In the genomic region with DNA sequence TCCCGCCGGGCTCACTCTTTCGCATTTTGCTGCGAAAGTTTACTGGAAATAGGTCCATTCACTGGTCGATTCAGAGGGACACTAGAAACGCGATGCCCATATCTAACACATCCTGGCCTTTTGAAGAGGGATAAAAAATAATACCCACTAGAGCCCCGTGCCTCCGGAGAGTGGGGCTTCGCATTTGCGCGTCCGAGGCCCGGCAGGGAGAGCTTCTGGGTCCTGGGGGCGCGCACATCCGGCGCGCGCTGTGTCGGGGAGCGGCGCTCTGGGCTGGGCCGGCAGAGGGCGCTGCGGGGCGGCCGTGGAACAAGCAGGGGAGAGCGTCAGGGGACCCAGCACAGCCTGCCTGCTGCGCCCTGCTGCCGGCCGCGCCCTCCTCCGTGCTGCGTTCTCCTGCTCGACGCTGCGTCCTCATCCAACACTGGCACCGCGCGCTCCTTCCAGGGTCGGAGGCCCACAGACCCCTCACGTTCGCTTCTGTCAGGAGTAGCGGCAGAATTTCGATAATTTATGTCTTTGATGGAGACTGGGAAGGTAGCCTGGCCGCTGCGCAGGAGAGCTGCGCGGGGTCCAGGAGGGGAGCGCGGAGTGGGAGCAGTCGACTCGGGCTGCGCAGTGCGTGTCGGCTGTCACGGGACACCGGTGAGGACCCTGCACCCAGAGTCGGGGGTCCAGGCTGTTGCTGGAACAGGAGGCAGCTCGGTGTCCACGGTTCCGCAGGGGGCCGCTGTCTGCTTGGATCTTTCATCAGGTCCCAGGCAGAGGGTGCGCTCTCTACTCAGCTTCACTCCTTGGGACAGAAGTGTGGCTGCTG, we compare ENCODE assay signal across 8 cellular contexts. TPM values are rescaled to one million over a fixed set of nuclear protein-coding genes. Genes with fewer than 3 reads are reported as not detected.
DNase-seq lines count a peak whose midpoint lies in the region; ATAC-seq and TF ChIP-seq lines count a peak whose summit lies in the region.

No MANE protein-coding gene starts in this region.

- peak; percentile 48 to 83 (median 77) for DNase-seq in CD4-positive, CD25-positive, alpha-beta regulatory T cell
- DNase-seq in Panc1 (ENCODE audit: low read depth, low spot score), result no peak
- DNase-seq in activated T-helper 9 cell treated with anti-CD3 and anti-CD28 coated beads, Interleukin-2, amount 50 U/mL, for 16 hours (ENCODE audit: low read depth), result peak; percentile 74
- DNase-seq in fibroblast of peridontal ligament (ENCODE audit: extremely low read depth), result peak; percentile 76
- peak; percentile 88 for DNase-seq in natural killer cell treated with Interleukin-12 subunit alpha and Interleukin-12 subunit beta and Interleukin-15 and Interleukin-18, amount 100 ng/mL, for 72 hours (ENCODE audit: low spot score)
- peak; percentile 72 for DNase-seq in stimulated activated naive B cell treated with anti-CD40 and anti-IgM and Interleukin-4, amounts not matched to agents 10 μg/mL and 1 μg/mL and 100 μg/mL, for 72 hours

- H3K27me3 ChIP-seq in CD4-positive, CD25-positive, alpha-beta regulatory T cell (ENCODE audit: control insufficient read depth, insufficient read depth, low read length), result peaks cover 3% of the 10 kb centered on the region
- H3K27me3 ChIP-seq in Panc1 (ENCODE audit: control insufficient read depth, insufficient read depth, low read length), result peaks cover 7% of the 10 kb centered on the region

- POLR2A ChIA-PET in Panc1 (lab: Charles Lee), result no interaction called here

- ATAC-seq in CD4-positive, CD25-positive, alpha-beta regulatory T cell (ENCODE audit: low read depth in 2 of 2), result peak; percentile 95 to 96
- ATAC-seq in GM19351 (IDR thresholded peaks at IDR 0.05; ENCODE audit: unreplicated experiment) (peak; percentile 99), HG03460 (IDR thresholded peaks at IDR 0.05; ENCODE audit: unreplicated experiment) (peak; percentile 98), Panc1 (peak; percentile 99)
- peak; percentile 98 for ATAC-seq in natural killer cell treated with Interleukin-12 subunit alpha and Interleukin-12 subunit beta and Interleukin-15 and Interleukin-18, amount 100 ng/mL, for 72 hours
- ATAC-seq in stimulated activated naive B cell treated with anti-CD40 and anti-IgM and Interleukin-4, amounts not matched to agents 10 μg/mL and 1 μg/mL and 100 μg/mL, for 72 hours (replicated peaks), result peak; percentile 96 to 98

- H3K27ac ChIP-seq in CD4-positive, CD25-positive, alpha-beta regulatory T cell (ENCODE audit: insufficient read depth, low read length, poor library complexity, severe bottlenecking), result no peak overlapping the region
- peak overlapping the region; percentile 70 for H3K27ac ChIP-seq in Panc1 (ENCODE audit: low read length)

- intact Hi-C loops in Panc1 (cut with micrococcal nuclease; ENCODE audit: unreplicated experiment), result loop anchor here (1.0 to 10.0 kb wide), 3 partner anchors 95 to 696 kb away; no protein-coding TSS in a partner anchor

- peaks cover 16% of the 10 kb centered on the region for H3K4me1 ChIP-seq in CD4-positive, CD25-positive, alpha-beta regulatory T cell (ENCODE audit: control insufficient read depth, insufficient read depth, low read length, poor library complexity, severe bottlenecking)
- no peaks in the 10 kb centered on the region for H3K4me1 ChIP-seq in Panc1 (ENCODE audit: control insufficient read depth, insufficient read depth, low read length)

- no peaks in the 10 kb centered on the region for H3K36me3 ChIP-seq in CD4-positive, CD25-positive, alpha-beta regulatory T cell (ENCODE audit: control insufficient read depth, insufficient read depth, low read length)
- no peaks in the 10 kb centered on the region for H3K36me3 ChIP-seq in Panc1 (ENCODE audit: control insufficient read depth, insufficient read depth, low read length)

- in situ Hi-C loops in Panc1 (cut with HindIII; ENCODE audit: low pct_unique_long_range_greater_than_20kb, low sequenced_read_pairs), result no loop called here

- no peaks in the 10 kb centered on the region for H3K9me3 ChIP-seq in CD4-positive, CD25-positive, alpha-beta regulatory T cell (ENCODE audit: control insufficient read depth in 2 of 2, low read length in 2 of 2)
- no peaks in the 10 kb centered on the region for H3K9me3 ChIP-seq in Panc1 (ENCODE audit: control insufficient read depth, insufficient read depth, low read depth, low read length)

- H3K9me3 Mint-ChIP-seq in CD4-positive, CD25-positive, alpha-beta regulatory T cell, result peaks cover 0 to 2% (median 0%) of the 10 kb centered on the region in 7 donors
- no peaks in the 10 kb centered on the region for H3K9me3 Mint-ChIP-seq in natural killer cell treated with Interleukin-12 subunit alpha and Interleukin-12 subunit beta and Interleukin-15 and Interleukin-18, amount 100 ng/mL, for 72 hours
- H3K9me3 Mint-ChIP-seq in stimulated activated naive B cell treated with anti-CD40 and anti-IgM and Interleukin-4, amounts not matched to agents 10 μg/mL and 1 μg/mL and 100 μg/mL, for 72 hours, result no peaks in the 10 kb centered on the region

- CTCF ChIA-PET in Panc1 (lab: Charles Lee), result interaction anchor here (0.5 to 1.1 kb wide), 8 partner anchors 310 to 928 kb away, joined by 3 to 9 read pairs (median 6); a partner anchor contains a TSS

- TF ChIP-seq CTCF in Panc1 (IDR thresholded peaks at IDR 0.05), result peak; percentile 100

- peaks cover 0 to 10% (median 5%) of the 10 kb centered on the region in 4 donors for H3K4me1 Mint-ChIP-seq in CD4-positive, CD25-positive, alpha-beta regulatory T cell
- H3K4me1 Mint-ChIP-seq in natural killer cell treated with Interleukin-12 subunit alpha and Interleukin-12 subunit beta and Interleukin-15 and Interleukin-18, amount 100 ng/mL, for 72 hours (ENCODE audit: low read depth in 2 of 2), result peaks cover 12 to 18% of the 10 kb centered on the region in 2 donors
- peaks cover 3 to 12% of the 10 kb centered on the region in 2 donors for H3K4me1 Mint-ChIP-seq in stimulated activated naive B cell treated with anti-CD40 and anti-IgM and Interleukin-4, amounts not matched to agents 10 μg/mL and 1 μg/mL and 100 μg/mL, for 72 hours

- BruUV-seq in Panc1 (replicated peaks; lab: Mats Ljungman, UMichigan), result no TSS peak

- peaks cover 5% of the 10 kb centered on the region for H3K27me3 Mint-ChIP-seq in CD4-positive, CD25-positive, alpha-beta regulatory T cell
- H3K27me3 Mint-ChIP-seq in natural killer cell treated with Interleukin-12 subunit alpha and Interleukin-12 subunit beta and Interleukin-15 and Interleukin-18, amount 100 ng/mL, for 72 hours, result peaks cover 14 to 19% of the 10 kb centered on the region in 2 donors
- H3K27me3 Mint-ChIP-seq in stimulated activated naive B cell treated with anti-CD40 and anti-IgM and Interleukin-4, amounts not matched to agents 10 μg/mL and 1 μg/mL and 100 μg/mL, for 72 hours, result peaks cover 38 to 60% of the 10 kb centered on the region in 2 donors

- no peaks in the 10 kb centered on the region for H3K36me3 Mint-ChIP-seq in CD4-positive, CD25-positive, alpha-beta regulatory T cell
- H3K36me3 Mint-ChIP-seq in natural killer cell treated with Interleukin-12 subunit alpha and Interleukin-12 subunit beta and Interleukin-15 and Interleukin-18, amount 100 ng/mL, for 72 hours, result no peaks in the 10 kb centered on the region
- H3K36me3 Mint-ChIP-seq in stimulated activated naive B cell treated with anti-CD40 and anti-IgM and Interleukin-4, amounts not matched to agents 10 μg/mL and 1 μg/mL and 100 μg/mL, for 72 hours, result no peaks in the 10 kb centered on the region

- H3K4me3 ChIP-seq in CD4-positive, CD25-positive, alpha-beta regulatory T cell (ENCODE audit: low read depth, low read length), result peak overlapping the region; percentile 75
- peak overlapping the region; percentile 62 to 91 for H3K4me3 ChIP-seq in Panc1 (ENCODE audit: low read depth in 2 of 2, low read length in 2 of 2)

- H3K4me3 Mint-ChIP-seq in CD4-positive, CD25-positive, alpha-beta regulatory T cell, result peak overlapping the region; percentile 84 to 92 (median 89)
- peak overlapping the region; percentile 93 for H3K4me3 Mint-ChIP-seq in natural killer cell treated with Interleukin-12 subunit alpha and Interleukin-12 subunit beta and Interleukin-15 and Interleukin-18, amount 100 ng/mL, for 72 hours
- peak overlapping the region; percentile 81 for H3K4me3 Mint-ChIP-seq in stimulated activated naive B cell treated with anti-CD40 and anti-IgM and Interleukin-4, amounts not matched to agents 10 μg/mL and 1 μg/mL and 100 μg/mL, for 72 hours

- peak overlapping the region in 1 of 3 donors; percentile 73 for H3K27ac Mint-ChIP-seq in CD4-positive, CD25-positive, alpha-beta regulatory T cell
- H3K27ac Mint-ChIP-seq in natural killer cell treated with Interleukin-12 subunit alpha and Interleukin-12 subunit beta and Interleukin-15 and Interleukin-18, amount 100 ng/mL, for 72 hours, result peak overlapping the region in 1 of 2 donors; percentile 68
- peak overlapping the region; percentile 56 for H3K27ac Mint-ChIP-seq in stimulated activated naive B cell treated with anti-CD40 and anti-IgM and Interleukin-4, amounts not matched to agents 10 μg/mL and 1 μg/mL and 100 μg/mL, for 72 hours

RNA-seq across cellular contexts. Expression of a gene that starts 41.5 kb away (rescaled TPM):
- total RNA-seq in CD4-positive, CD25-positive, alpha-beta regulatory T cell, result 18.6 TPM
- polyA plus RNA-seq in CD4-positive, CD25-positive, alpha-beta regulatory T cell, result 10 to 100 TPM; 60.4 to 82.7 (median 76.0) TPM
- 35.6 TPM for total RNA-seq in Panc1 (2021; ENCODE audit: unreplicated experiment)
- 39.0 TPM for polyA plus RNA-seq in Panc1 (2012; ENCODE audit: insufficient read length)
- 10 to 100 TPM in 1 of 2 donors, 1 to 10 TPM in 1; 4.9 to 12.4 TPM for total RNA-seq in natural killer cell treated with Interleukin-12 subunit alpha and Interleukin-12 subunit beta and Interleukin-15 and Interleukin-18, amount 100 ng/mL, for 72 hours
